Comparison of ENCODE assay signal across 24 cellular contexts in genomic region chr17:65393514-65393913, GRCh38.
"Had no signal": no experiment of that assay in that cellular context is flagged by ENCODE, and none has a peak within 500 bp of the region (broad histone marks: within the 10 kb centered on the region; RNA-seq: fewer than 3 reads in every experiment).

No MANE protein-coding gene starts in this region.

- H3K27ac ChIP-seq: gastrocnemius medialis, hepatocyte, spleen, suprapubic skin, tibial nerve had no signal

- DNase-seq: activated CD4-positive, alpha-beta T cell treated with anti-CD3 and anti-CD28 coated beads for 36 hours; activated CD4-positive, CD25-positive, alpha-beta regulatory T cell; activated CD8-positive, alpha-beta memory T cell treated with anti-CD3 and anti-CD28 coated beads, Interleukin-2, amount 10 ng/mL, durations not matched to agents 7 days and 5 days; activated CD8-positive, alpha-beta T cell treated with anti-CD3 and anti-CD28 coated beads, Interleukin-2, amount 10 ng/mL, durations not matched to agents 7 days and 5 days; activated naive CD4-positive, alpha-beta T cell; activated T-cell treated with anti-CD3 and anti-CD28 coated beads, Interleukin-2, amount 50 U/mL, for 48 hours; anterior cingulate cortex; cortex of kidney; effector memory CD8-positive, alpha-beta T cell; erythroblast; gastrocnemius medialis; islet precursor cell; left cardiac atrium; left ventricle myocardium superior; mammary epithelial cell; occipital lobe; right cardiac atrium; spleen; T-helper 1 cell had no signal

- H3K4me1 Mint-ChIP-seq: activated CD8-positive, alpha-beta memory T cell treated with anti-CD3 and anti-CD28 coated beads, Interleukin-2, amount 10 ng/mL, durations not matched to agents 7 days and 5 days; brain had no signal

- H3K36me3 ChIP-seq: gastrocnemius medialis, spleen, suprapubic skin, tibial nerve had no signal

- H3K79me2 ChIP-seq: hepatocyte had no signal

- H3K36me3 Mint-ChIP-seq: activated CD8-positive, alpha-beta memory T cell treated with anti-CD3 and anti-CD28 coated beads, Interleukin-2, amount 10 ng/mL, durations not matched to agents 7 days and 5 days; brain had no signal

- H3K9me3 ChIP-seq: gastrocnemius medialis, suprapubic skin had no signal

- H3K4me3 ChIP-seq: gastrocnemius medialis, hepatocyte, spleen, suprapubic skin, tibial nerve had no signal

- H3K4me3 Mint-ChIP-seq: activated CD4-positive, alpha-beta T cell treated with anti-CD3 and anti-CD28 coated beads for 36 hours; activated CD8-positive, alpha-beta memory T cell treated with anti-CD3 and anti-CD28 coated beads, Interleukin-2, amount 10 ng/mL, durations not matched to agents 7 days and 5 days; activated CD8-positive, alpha-beta T cell treated with anti-CD3 and anti-CD28 coated beads, Interleukin-2, amount 10 ng/mL, durations not matched to agents 7 days and 5 days; brain; effector memory CD8-positive, alpha-beta T cell; T-helper 2 cell treated with Interferon-gamma antibody and Interleukin-4, amounts not matched to agents 5 μg/mL and 100 μg/mL, for 36 hours had no signal

- H3K27me3 Mint-ChIP-seq: activated CD4-positive, alpha-beta T cell treated with anti-CD3 and anti-CD28 coated beads for 36 hours had no signal

- H3K27me3 ChIP-seq: gastrocnemius medialis, hepatocyte, spleen, suprapubic skin, tibial nerve had no signal

- H3K4me2 ChIP-seq: hepatocyte had no signal

- H3K27ac Mint-ChIP-seq: activated CD4-positive, alpha-beta T cell treated with anti-CD3 and anti-CD28 coated beads for 36 hours; activated CD8-positive, alpha-beta memory T cell treated with anti-CD3 and anti-CD28 coated beads, Interleukin-2, amount 10 ng/mL, durations not matched to agents 7 days and 5 days; activated CD8-positive, alpha-beta T cell treated with anti-CD3 and anti-CD28 coated beads, Interleukin-2, amount 10 ng/mL, durations not matched to agents 7 days and 5 days; effector memory CD8-positive, alpha-beta T cell; T-helper 2 cell treated with Interferon-gamma antibody and Interleukin-4, amounts not matched to agents 5 μg/mL and 100 μg/mL, for 36 hours had no signal

- H2AFZ ChIP-seq: hepatocyte had no signal

- H3K9me3 Mint-ChIP-seq: effector memory CD8-positive, alpha-beta T cell; T-helper 2 cell treated with Interferon-gamma antibody and Interleukin-4, amounts not matched to agents 5 μg/mL and 100 μg/mL, for 36 hours had no signal

- ATAC-seq: activated CD4-positive, alpha-beta T cell treated with anti-CD3 and anti-CD28 coated beads for 36 hours; activated CD8-positive, alpha-beta memory T cell treated with anti-CD3 and anti-CD28 coated beads, Interleukin-2, amount 10 ng/mL, durations not matched to agents 7 days and 5 days; activated CD8-positive, alpha-beta T cell treated with anti-CD3 and anti-CD28 coated beads, Interleukin-2, amount 10 ng/mL, durations not matched to agents 7 days and 5 days; effector memory CD8-positive, alpha-beta T cell; gastrocnemius medialis; left cardiac atrium; left ventricle myocardium superior; right cardiac atrium had no signal

- H3K4me1 ChIP-seq: spleen, tibial nerve had no signal
